ENCODE assay signal across 8 cellular contexts in genomic region chr2:201257941-201258665, GRCh38. TPM values are rescaled to one million over a fixed set of nuclear protein-coding genes. Genes with fewer than 3 reads are reported as not detected.
DNase-seq lines count a peak whose midpoint lies in the region; ATAC-seq and TF ChIP-seq lines count a peak whose summit lies in the region.

No MANE protein-coding gene starts in this region.

- H3K9me3 ChIP-seq in BLaER1 treated with 17β-estradiol and CSF1 and Interleukin-3, amounts not matched to agents 10 nM and 100 nM (replicated peaks in 1 of 11) = no peaks in the 10 kb centered on the region

- H3K36me3 Mint-ChIP-seq in type B pancreatic cell = no peaks in the 10 kb centered on the region

- peak overlapping the region; percentile 80 to 98 (median 94) for H3K4me2 ChIP-seq in BLaER1 treated with 17β-estradiol and CSF1 and Interleukin-3, amounts not matched to agents 10 nM and 100 nM

- peaks cover 16% of the 10 kb centered on the region for H3K4me1 Mint-ChIP-seq in type B pancreatic cell (ENCODE audit: unreplicated experiment)

- ATAC-seq in GM19395 (IDR thresholded peaks at IDR 0.05; ENCODE audit: unreplicated experiment) (peak; percentile 71), HG03521 (IDR thresholded peaks at IDR 0.05; ENCODE audit: unreplicated experiment) (peak; percentile 71)

- no peaks in the 10 kb centered on the region for H3K9me3 Mint-ChIP-seq in type B pancreatic cell

- peaks cover 0 to 16% (median 0%) of the 10 kb centered on the region in 11 experiments; a peak in 4 of 22 replicates for H3K36me3 ChIP-seq in BLaER1 treated with 17β-estradiol and CSF1 and Interleukin-3, amounts not matched to agents 10 nM and 100 nM

- peaks cover 56 to 91% (median 77%) of the 10 kb centered on the region in 10 experiments for H3K4me1 ChIP-seq in BLaER1 treated with 17β-estradiol and CSF1 and Interleukin-3, amounts not matched to agents 10 nM and 100 nM

- peaks cover 0 to 8% (median 0%) of the 10 kb centered on the region in 11 experiments; a peak in 4 of 22 replicates for H4K20me1 ChIP-seq in BLaER1 treated with 17β-estradiol and CSF1 and Interleukin-3, amounts not matched to agents 10 nM and 100 nM

- peak overlapping the region; percentile 85 to 95 (median 88) for H3K9ac ChIP-seq in BLaER1 treated with 17β-estradiol and CSF1 and Interleukin-3, amounts not matched to agents 10 nM and 100 nM

- no peaks in the 10 kb centered on the region for H3K27me3 Mint-ChIP-seq in type B pancreatic cell

- peak overlapping the region; percentile 54 to 76 (median 65) for H3K4me3 ChIP-seq in BLaER1 treated with 17β-estradiol and CSF1 and Interleukin-3, amounts not matched to agents 10 nM and 100 nM

- no peaks in the 10 kb centered on the region for H3K27me3 ChIP-seq in BLaER1 treated with 17β-estradiol and CSF1 and Interleukin-3, amounts not matched to agents 10 nM and 100 nM

- TF ChIP-seq CTCF in type B pancreatic cell (conservative IDR thresholded peaks at IDR 0.05) = no peak

- intact Hi-C loops in posterior vena cava (cut with DNase I) = no loop called here

- peak overlapping the region; percentile 93 for H3K27ac Mint-ChIP-seq in type B pancreatic cell

- DNase-seq in SIG-M5 treated with dmso at 0.1 percent for 504 hours (lab: John Stamatoyannopoulos, UW; ENCODE audit: unreplicated experiment) (peak; percentile 96), globus pallidus (ENCODE audit: low spot score) (peak; percentile 35), posterior vena cava (ENCODE audit: low spot score) (peak; percentile 91), type B pancreatic cell (ENCODE audit: extremely low spot score, unreplicated experiment) (no peak)
- DNase-seq in activated gamma-delta T cell treated with anti-CD3 and anti-CD28 coated beads, Interleukin-2, amount 50 U/mL, for 16 hours (ENCODE audit: low read depth) = peak; percentile 84

- H3K27ac ChIP-seq in BLaER1 treated with 17β-estradiol and CSF1 and Interleukin-3, amounts not matched to agents 10 nM and 100 nM = peak overlapping the region; percentile 90 to 99 (median 97)

- H3K4me3 Mint-ChIP-seq in type B pancreatic cell = peak overlapping the region; percentile 83

RNA-seq across cellular contexts. Expression of gene CASP8, which starts 2.2 kb away (rescaled TPM):
- 10 to 100 TPM; 11.3 to 14.8 TPM for total RNA-seq in posterior vena cava
- 6.0 and 12.9 TPM in 2 replicates for total RNA-seq in type B pancreatic cell (ENCODE audit: low replicate concordance)
